8 cellular contexts compared by ENCODE assay signal in genomic region chr7:137903382-137904169, GRCh38. TPM values are rescaled to one million over a fixed set of nuclear protein-coding genes. Genes with fewer than 3 reads are reported as not detected.
DNase-seq lines count a peak whose midpoint lies in the region; ATAC-seq, FAIRE-seq and TF ChIP-seq lines count a peak whose summit lies in the region.

No MANE protein-coding gene starts in this region.

- RAD21 ChIA-PET in GM12878 (lab: Charles Lee; ENCODE audit: unreplicated experiment) = interaction anchor here (0.7 to 11.9 kb wide), 27 partner anchors 11 to 835 kb away, joined by 3 to 340 read pairs (median 4); partner anchors contain the start of gene CREB3L2

- no peak for TF ChIP-seq EP300 in GM12878 (IDR thresholded peaks at IDR 0.05; ENCODE audit: borderline replicate concordance in 1 of 2, control insufficient read depth in 1 of 2, low read depth in 2 of 2, low read length in 2 of 2)

- no peaks in the 10 kb centered on the region for H3K27me3 ChIP-seq in GM12878 (replicated peaks in 1 of 2; ENCODE audit: control insufficient read depth in 2 of 2, insufficient read depth in 2 of 2, low read length in 1 of 2)

- H3K4me1 ChIP-seq in GM12878 (ENCODE audit: control insufficient read depth, insufficient read depth, low read length) = peaks cover 8% of the 10 kb centered on the region; the same call in 1 of the 2 replicates

- ATAC-seq in GM18508 (IDR thresholded peaks at IDR 0.05; ENCODE audit: insufficient read depth, unreplicated experiment) (peak; percentile 75), HG02943 (IDR thresholded peaks at IDR 0.05; ENCODE audit: low read depth, unreplicated experiment) (peak; percentile 73), GM12878 (peak; percentile 81)

- peak; percentile 69 to 94 (median 75) for TF ChIP-seq CTCF in GM12878 (IDR thresholded peaks at IDR 0.05 in 2 of 3, conservative IDR thresholded peaks at IDR 0.05 in 1 of 3; ENCODE audit: control insufficient read depth in 2 of 3, extremely low read depth in 1 of 3, insufficient read depth in 1 of 3, low read depth in 3 of 3, low read length in 3 of 3)

- H3K79me2 ChIP-seq in GM12878 (ENCODE audit: control insufficient read depth, insufficient read depth, low read length) = no peaks in the 10 kb centered on the region

- peak; percentile 39 for DNase-seq in NCI-H187 treated with DMSO at 0.1 percent for 48 hours (lab: John Stamatoyannopoulos, UW)
- peak in 4 of 5 experiments; percentile 26 to 73 (median 43) for DNase-seq in T-helper 2 cell
- DNase-seq in GM12878 (ENCODE audit: low read depth, low spot score) = peak; percentile 76
- peak; percentile 74 for DNase-seq in iPS-NIHi7 (ENCODE audit: extremely low spot score)
- peak; percentile 5 to 21 for DNase-seq in stimulated activated CD4-positive, alpha-beta T cell treated with anti-CD3 and anti-CD28 coated beads, Interleukin-15, amount 100 ng/mL, for 1 hour (ENCODE audit: low read depth in 1 of 2, low spot score in 1 of 2)

- no peak overlapping the region for H3K27ac ChIP-seq in GM12878 (ENCODE audit: control insufficient read depth, insufficient read depth)

- no peak for TF ChIP-seq POLR2A in GM12878 (IDR thresholded peaks at IDR 0.05; ENCODE audit: low read depth, low read length)

- H4K20me1 ChIP-seq in GM12878 (ENCODE audit: control insufficient read depth, insufficient read depth) = no peaks in the 10 kb centered on the region

- WGBS in GM12878 (ENCODE audit: insufficient coverage, insufficient replicate concordance, low lambda C conversion rate, missing lambda C conversion rate) = 23% methylated on average over 9 of the region's 9 CpGs

- TF ChIP-seq RAD21 in GM12878 (IDR thresholded peaks at IDR 0.05; ENCODE audit: insufficient read depth, low read depth, low read length) = peak; percentile 97

- intact Hi-C loops in GM12878 (cut with micrococcal nuclease; ENCODE audit: unreplicated experiment) = loop anchor here (1.0 to 10.0 kb wide), 4 partner anchors 105 to 835 kb away; partner anchors contain the start of gene TRIM24

- CTCF ChIA-PET in GM12878 (lab: Yijun Ruan, JAX) = interaction anchor here (0.6 to 20.5 kb wide), 43 partner anchors 12 to 835 kb away, joined by 3 to 704 read pairs (median 4); partner anchors contain the start of gene CREB3L2

- POLR2A ChIA-PET in GM12878 (lab: Charles Lee) = interaction anchor here (0.7 to 2.0 kb wide), 5 partner anchors 12 to 1965 kb away, joined by 3 to 8 read pairs (median 3); no protein-coding TSS in a partner anchor

- no peak overlapping the region for H3K9ac ChIP-seq in GM12878 (ENCODE audit: control insufficient read depth, insufficient read depth, low read length)

- peak; percentile 95 for FAIRE-seq in A204.1 (lab: Jason Lieb, UNC)
- FAIRE-seq in GM12878 (lab: Jason Lieb, UNC) = peak; percentile 94

- SMC1A ChIA-PET in GM12878 (lab: Charles Lee; ENCODE audit: uncharacterized antibody, unreplicated experiment) = interaction anchor here (0.7 to 9.9 kb wide), 41 partner anchors 9 to 835 kb away, joined by 3 to 436 read pairs (median 5); partner anchors contain the start of gene CREB3L2

- peak overlapping the region; percentile 39; the same call in 1 of the 2 replicates for H3K4me2 ChIP-seq in GM12878 (ENCODE audit: control insufficient read depth, insufficient read depth)

- H3K4me3 ChIP-seq in GM12878 = no peak overlapping the region

- in situ Hi-C loops in GM12878 (cut with MboI) = loop anchor here (5.0 kb wide), 1 partner anchor 834 kb away; no protein-coding TSS in a partner anchor

- BruUV-seq in GM12878 (replicated peaks; lab: Mats Ljungman, UMichigan) = no TSS peak

- peak overlapping the region; percentile 35; the same call in 1 of the 2 replicates for H2AFZ ChIP-seq in GM12878 (ENCODE audit: control insufficient read depth, low read depth, low read length)

- H3K9me3 ChIP-seq in GM12878 (replicated peaks; ENCODE audit: control insufficient read depth, insufficient read depth, low read length) = no peaks in the 10 kb centered on the region; the same call in 2 of the 3 replicates

- H3K36me3 ChIP-seq in GM12878 (ENCODE audit: control insufficient read depth in 2 of 2, insufficient read depth in 2 of 2, low read length in 1 of 2) = peaks cover 16 to 37% of the 10 kb centered on the region in 2 experiments

TF ChIP-seq in GM12878, 131 proteins besides CTCF, POLR2A, EP300 and RAD21 (continues in another document):
- peak; percentile 63; the same call in 1 of the 2 replicates for TF ChIP-seq FOXM1 (IDR thresholded peaks at IDR 0.05; ENCODE audit: low read depth, low read length)
- peak; percentile 76 for TF ChIP-seq SKIL (IDR thresholded peaks at IDR 0.05; ENCODE audit: low read depth, poor library complexity, severe bottlenecking)
- peak; percentile 96 for TF ChIP-seq SMC3 (IDR thresholded peaks at IDR 0.05; ENCODE audit: borderline replicate concordance, low read length)
- TF ChIP-seq IKZF1 (conservative IDR thresholded peaks at IDR 0.05) = peak; percentile 43; the same call in 1 of the 2 replicates
- peak; percentile 53; the same call in 1 of the 2 replicates for TF ChIP-seq IRF4 (IDR thresholded peaks at IDR 0.05; ENCODE audit: low read depth, low read length)
- no peak for TF ChIP-seq ZZZ3 (IDR thresholded peaks at IDR 0.05; ENCODE audit: control insufficient read depth, insufficient read length, low read depth)
- TF ChIP-seq, protein P1, sequence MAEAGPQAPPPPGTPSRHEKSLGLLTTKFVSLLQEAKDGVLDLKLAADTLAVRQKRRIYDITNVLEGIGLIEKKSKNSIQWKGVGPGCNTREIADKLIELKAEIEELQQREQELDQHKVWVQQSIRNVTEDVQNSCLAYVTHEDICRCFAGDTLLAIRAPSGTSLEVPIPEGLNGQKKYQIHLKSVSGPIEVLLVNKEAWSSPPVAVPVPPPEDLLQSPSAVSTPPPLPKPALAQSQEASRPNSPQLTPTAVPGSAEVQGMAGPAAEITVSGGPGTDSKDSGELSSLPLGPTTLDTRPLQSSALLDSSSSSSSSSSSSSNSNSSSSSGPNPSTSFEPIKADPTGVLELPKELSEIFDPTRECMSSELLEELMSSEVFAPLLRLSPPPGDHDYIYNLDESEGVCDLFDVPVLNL (IDR thresholded peaks at IDR 0.05; ENCODE audit: low read depth, low read length) = no peak
- 0 out of 2 replicates have a peak, but pooled peaks have one; percentile 19 for TF ChIP-seq MTA2 (IDR thresholded peaks at IDR 0.05; ENCODE audit: low read depth)
- 0 out of 2 replicates have a peak, but pooled peaks have one; percentile 45 for TF ChIP-seq DPF2 (IDR thresholded peaks at IDR 0.05)
- TF ChIP-seq, protein P2, sequence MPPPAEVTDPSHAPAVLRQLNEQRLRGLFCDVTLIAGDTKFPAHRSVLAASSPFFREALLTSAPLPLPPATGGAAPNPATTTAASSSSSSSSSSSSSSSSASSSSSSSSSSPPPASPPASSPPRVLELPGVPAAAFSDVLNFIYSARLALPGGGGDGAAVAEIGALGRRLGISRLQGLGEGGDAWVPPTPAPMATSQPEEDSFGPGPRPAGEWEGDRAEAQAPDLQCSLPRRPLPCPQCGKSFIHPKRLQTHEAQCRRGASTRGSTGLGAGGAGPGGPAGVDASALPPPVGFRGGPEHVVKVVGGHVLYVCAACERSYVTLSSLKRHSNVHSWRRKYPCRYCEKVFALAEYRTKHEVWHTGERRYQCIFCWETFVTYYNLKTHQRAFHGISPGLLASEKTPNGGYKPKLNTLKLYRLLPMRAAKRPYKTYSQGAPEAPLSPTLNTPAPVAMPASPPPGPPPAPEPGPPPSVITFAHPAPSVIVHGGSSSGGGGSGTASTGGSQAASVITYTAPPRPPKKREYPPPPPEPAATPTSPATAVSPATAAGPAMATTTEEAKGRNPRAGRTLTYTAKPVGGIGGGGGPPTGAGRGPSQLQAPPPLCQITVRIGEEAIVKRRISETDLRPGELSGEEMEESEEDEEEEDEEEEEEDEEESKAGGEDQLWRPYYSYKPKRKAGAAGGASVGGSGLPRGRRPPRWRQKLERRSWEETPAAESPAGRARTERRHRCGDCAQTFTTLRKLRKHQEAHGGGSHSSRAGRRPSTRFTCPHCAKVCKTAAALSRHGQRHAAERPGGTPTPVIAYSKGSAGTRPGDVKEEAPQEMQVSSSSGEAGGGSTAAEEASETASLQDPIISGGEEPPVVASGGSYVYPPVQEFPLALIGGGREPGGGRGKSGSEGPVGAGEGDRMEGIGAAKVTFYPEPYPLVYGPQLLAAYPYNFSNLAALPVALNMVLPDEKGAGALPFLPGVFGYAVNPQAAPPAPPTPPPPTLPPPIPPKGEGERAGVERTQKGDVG (CRISPR knock-in tag; IDR thresholded peaks at IDR 0.05) = no peak
- TF ChIP-seq YY1 (IDR thresholded peaks at IDR 0.05; ENCODE audit: low read depth, low read length) = peak; percentile 77

RNA-seq across cellular contexts. Expression of gene DGKI, which starts 56.8 kb away (rescaled TPM):
- 101 and 104 TPM in 2 replicates for total RNA-seq in GM12878 (2013; cell fraction: nucleolus; rRNA removed)
- 23.3 and 29.9 TPM in 2 replicates for total RNA-seq in GM12878 (2014; rRNA removed)
- 26.8 and 29.9 TPM in 2 replicates for total RNA-seq in GM12878 (2014; rRNA removed; fragmentation: Illumina TruSeq; extraction: Trizol)
- total RNA-seq in GM12878 (2021) = 15.9 and 17.7 TPM in 2 replicates
- polyA plus RNA-seq in GM12878 (2011; ENCODE audit: low read depth) = 0.38 TPM
- 33.0 and 39.3 TPM in 2 replicates for polyA plus RNA-seq in GM12878 (2011; rRNA removed)
- polyA plus RNA-seq in GM12878 (2011; cell fraction: cytosol; rRNA removed) = 10.4 and 13.1 TPM in 2 replicates
- polyA plus RNA-seq in GM12878 (2011; cell fraction: nucleus; rRNA removed) = 30.1 and 37.0 TPM in 2 replicates
- 1.1 and 2.5 TPM in 2 replicates for polyA plus RNA-seq in GM12878 (2012)
- 20.9 and 25.8 TPM in 2 replicates for polyA plus RNA-seq in GM12878 (2014; fragmentation: Illumina TruSeq; extraction: Trizol)
- 10 to 100 TPM; 28.3 to 37.1 TPM for polyA plus RNA-seq in GM12878 (2014; fragmentation: Nextera tagmentation; extraction: Ambion mirVana)
- polyA plus RNA-seq in GM12878 (2014; rRNA removed) = 19.8 and 20.4 TPM in 2 replicates
- 10 to 100 TPM; 10.4 TPM for polyA plus RNA-seq in GM12878 (2016; fragmentation: Nextera tagmentation; extraction: Ambion mirVana)
- polyA minus RNA-seq in GM12878 (2011; rRNA and poly(A)+ RNA removed) = 50.7 and 57.1 TPM in 2 replicates
- polyA minus RNA-seq in GM12878 (2011; cell fraction: cytosol; rRNA and poly(A)+ RNA removed) = 9.2 and 11.4 TPM in 2 replicates
- polyA minus RNA-seq in GM12878 (2011; cell fraction: nucleus; rRNA and poly(A)+ RNA removed) = 76.5 and 96.6 TPM in 2 replicates

Comparison
In these comparisons a context has a peak if more than half of its experiments do, and no peak if none do; other contexts are left out.
1. DNase-seq: peak in every context shown above with its lines; median percentile 76 in GM12878; 74 in iPS-NIHi7; 43 in T-helper 2 cell; 39 in NCI-H187 treated with DMSO at 0.1 percent for 48 hours; 13 in stimulated activated CD4-positive, alpha-beta T cell treated with anti-CD3 and anti-CD28 coated beads, Interleukin-15, amount 100 ng/mL, for 1 hour.